In the genomic region with DNA sequence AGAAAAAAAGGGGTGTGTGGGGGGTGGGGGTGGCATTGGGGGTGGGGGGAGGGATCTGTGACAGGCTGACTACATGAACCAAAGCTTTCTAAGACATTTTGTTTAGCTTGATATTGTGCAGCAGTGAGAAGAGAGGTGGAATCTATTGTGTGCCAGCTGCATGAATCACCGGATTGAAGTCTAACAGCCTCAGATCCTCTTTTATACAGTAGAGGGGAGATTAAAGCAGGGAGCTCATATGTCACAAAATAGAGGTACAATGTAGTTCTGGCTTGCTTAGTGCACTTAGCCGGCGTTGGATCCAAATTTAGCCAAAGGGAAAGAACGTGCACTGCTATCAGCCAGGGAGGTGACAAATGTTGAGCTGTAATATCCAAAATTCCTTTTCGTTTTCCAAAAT, we compare ENCODE assay signal across 8 cellular contexts.
DNase-seq lines count a peak whose midpoint lies in the region; ATAC-seq and TF ChIP-seq lines count a peak whose summit lies in the region.

No MANE protein-coding gene starts in this region.

- no peak overlapping the region for H3K4me3 ChIP-seq in astrocyte of the cerebellum (ENCODE audit: low read depth, low read length)
- H3K4me3 ChIP-seq in right atrium auricular region: no peak overlapping the region

- no peaks in the 10 kb centered on the region for H3K27me3 Mint-ChIP-seq in stimulated activated memory B cell treated with anti-CD40 and anti-IgM and Interleukin-4, amounts not matched to agents 10 μg/mL and 1 μg/mL and 100 μg/mL, for 72 hours

- ATAC-seq in Right ventricle myocardium inferior (peak; percentile 71), GM21447 (IDR thresholded peaks at IDR 0.05; ENCODE audit: unreplicated experiment) (no peak), HG03571 (IDR thresholded peaks at IDR 0.05; ENCODE audit: unreplicated experiment) (no peak)
- no peak for ATAC-seq in stimulated activated memory B cell treated with anti-CD40 and anti-IgM and Interleukin-4, amounts not matched to agents 10 μg/mL and 1 μg/mL and 100 μg/mL, for 72 hours

- TF ChIP-seq CTCF in astrocyte of the cerebellum (IDR thresholded peaks at IDR 0.05; ENCODE audit: low read depth, low read length, missing control alignments) (no peak), right atrium auricular region (IDR thresholded peaks at IDR 0.05) (no peak)

- intact Hi-C loops in Right ventricle myocardium inferior (cut with DNase I) (loop anchor here (10.0 kb wide), 1 partner anchor 264 kb away; no protein-coding TSS in a partner anchor), cardiac septum (cut with DNase I) (loop anchor here (5.0 kb wide), 1 partner anchor 406 kb away; the partner anchor contains the start of gene CITED2)

- no peaks in the 10 kb centered on the region for H3K36me3 ChIP-seq in right atrium auricular region

- H3K36me3 Mint-ChIP-seq in stimulated activated memory B cell treated with anti-CD40 and anti-IgM and Interleukin-4, amounts not matched to agents 10 μg/mL and 1 μg/mL and 100 μg/mL, for 72 hours: no peaks in the 10 kb centered on the region

- H3K27ac ChIP-seq in right atrium auricular region: peak overlapping the region; percentile 35 to 84

- no peaks in the 10 kb centered on the region for H3K27me3 ChIP-seq in right atrium auricular region

- no peak for DNase-seq in Right ventricle myocardium inferior (ENCODE audit: missing footprints)
- DNase-seq in cardiac septum (ENCODE audit: low spot score): no peak
- DNase-seq in astrocyte of the cerebellum (ENCODE audit: low read depth): peak; percentile 24
- DNase-seq in right atrium auricular region (ENCODE audit: low spot score): no peak
- DNase-seq in GOT3 (lab: John Stamatoyannopoulos, UW): no peak

- peaks cover 0 to 8% of the 10 kb centered on the region in 2 donors for H3K4me1 ChIP-seq in right atrium auricular region

- H3K27ac Mint-ChIP-seq in stimulated activated memory B cell treated with anti-CD40 and anti-IgM and Interleukin-4, amounts not matched to agents 10 μg/mL and 1 μg/mL and 100 μg/mL, for 72 hours: no peak overlapping the region

- no peaks in the 10 kb centered on the region for H3K9me3 ChIP-seq in right atrium auricular region

- H3K4me3 Mint-ChIP-seq in stimulated activated memory B cell treated with anti-CD40 and anti-IgM and Interleukin-4, amounts not matched to agents 10 μg/mL and 1 μg/mL and 100 μg/mL, for 72 hours: no peak overlapping the region

- in situ Hi-C loops in astrocyte of the cerebellum (cut with HindIII; ENCODE audit: low sequenced_read_pairs): no loop called here

- no peaks in the 10 kb centered on the region for H3K9me3 Mint-ChIP-seq in stimulated activated memory B cell treated with anti-CD40 and anti-IgM and Interleukin-4, amounts not matched to agents 10 μg/mL and 1 μg/mL and 100 μg/mL, for 72 hours

- H3K4me1 Mint-ChIP-seq in stimulated activated memory B cell treated with anti-CD40 and anti-IgM and Interleukin-4, amounts not matched to agents 10 μg/mL and 1 μg/mL and 100 μg/mL, for 72 hours: no peaks in the 10 kb centered on the region
